1 cellular context compared by ENCODE assay signal in the genomic region with DNA sequence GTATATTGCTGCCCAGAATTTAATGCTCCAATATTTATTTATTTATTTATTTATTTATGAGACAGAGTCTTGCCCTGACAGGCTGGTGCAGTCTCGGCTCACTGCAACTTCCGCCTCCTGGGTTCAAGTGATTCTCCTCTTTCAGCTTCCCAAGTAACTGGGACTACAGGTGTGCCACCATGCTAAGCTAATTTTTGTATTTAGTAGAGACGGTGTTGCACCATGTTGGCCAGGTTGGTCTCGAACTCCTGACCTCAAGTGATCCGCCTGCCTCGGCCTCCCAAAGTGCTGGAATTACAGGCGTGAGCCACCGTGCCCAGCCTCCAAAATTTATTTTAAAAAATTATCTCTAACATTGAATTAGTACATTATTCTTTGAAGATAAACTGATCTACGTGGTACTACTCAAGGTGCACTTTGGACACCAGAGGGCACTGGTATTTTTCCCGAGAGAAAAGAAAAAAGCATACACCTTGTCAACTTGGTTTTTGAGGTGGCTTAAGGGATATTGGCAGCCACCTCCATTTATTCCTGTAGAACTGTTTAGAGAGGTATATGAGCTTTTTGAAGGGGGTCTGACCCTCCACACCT.
TF ChIP-seq lines count a peak whose summit lies in the region.

No MANE protein-coding gene starts in this region.

TF ChIP-seq in H1, 55 proteins besides CTCF, POLR2A, EP300 and RAD21:
- TF ChIP-seq USF2 (IDR thresholded peaks at IDR 0.05; ENCODE audit: low read length) (no peak), CHD2 (IDR thresholded peaks at IDR 0.05; ENCODE audit: low read length) (no peak), MAFK (IDR thresholded peaks at IDR 0.05; ENCODE audit: low read depth, low read length) (no peak), RBBP5 (IDR thresholded peaks at IDR 0.05; ENCODE audit: borderline replicate concordance, low read depth, low read length) (no peak), KDM5A (IDR thresholded peaks at IDR 0.05; ENCODE audit: low read length) (no peak), FOSL1 (IDR thresholded peaks at IDR 0.05; ENCODE audit: insufficient read depth, low read depth, low read length) (no peak)
